Comparison of ENCODE assay signal across 1 cellular context in the genomic region with DNA sequence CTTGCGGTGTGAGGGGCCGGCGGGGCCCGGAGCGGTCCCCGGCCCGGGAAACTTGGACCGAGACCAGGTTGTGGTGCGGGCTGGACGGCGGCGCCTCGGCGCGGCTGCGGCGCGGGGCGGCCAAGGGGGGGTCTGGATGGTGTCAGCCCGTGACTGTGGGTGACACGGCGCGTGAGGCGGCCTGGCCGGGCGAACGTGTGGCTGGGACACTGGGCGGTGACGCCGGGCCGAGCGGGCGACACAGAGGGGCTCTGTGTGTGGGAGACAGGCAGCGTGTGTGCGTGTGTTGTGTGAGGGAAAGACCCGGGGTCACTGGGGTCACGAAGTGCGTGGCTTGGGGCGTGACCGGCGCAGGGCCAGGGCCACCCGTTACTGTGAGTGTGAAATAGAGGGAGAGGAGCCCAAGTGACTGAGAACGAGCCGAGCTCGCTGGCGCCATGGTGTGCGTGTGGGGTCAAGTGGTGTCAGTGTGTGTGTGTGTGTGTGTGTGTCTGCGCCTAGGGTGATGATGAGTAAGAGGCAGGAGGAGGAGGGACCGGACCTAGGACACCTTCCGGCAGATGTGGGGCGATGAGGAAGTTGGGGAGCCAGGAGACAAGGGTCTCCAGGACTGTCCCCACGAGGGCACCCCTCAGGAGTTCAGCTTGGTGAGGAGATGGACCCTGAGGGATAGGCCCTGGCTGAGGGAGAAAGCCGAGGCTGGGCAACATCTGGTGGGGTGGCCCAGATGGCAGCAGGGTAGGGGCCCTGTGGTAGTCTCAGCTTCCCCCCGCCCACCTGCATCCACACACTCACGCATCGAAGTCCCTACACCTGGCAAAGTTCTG.
A peak's percentile ranks its signal among the peaks of the same experiment; 100 is the strongest.
TF ChIP-seq lines count a peak whose summit lies in the region.

No MANE protein-coding gene starts in this region.

TF ChIP-seq in K562, 482 proteins besides CTCF, POLR2A, EP300 and RAD21 (continued from another document and continues in another):
- TF ChIP-seq ZNF407 (IDR thresholded peaks at IDR 0.05; ENCODE audit: low read depth): peak; percentile 60; the same call in 1 of the 2 replicates
- TF ChIP-seq RERE (CRISPR knock-in tag; IDR thresholded peaks at IDR 0.05; ENCODE audit: borderline replicate concordance): no peak
- no peak for TF ChIP-seq ZNF79 (CRISPR knock-in tag; IDR thresholded peaks at IDR 0.05; ENCODE audit: low read depth)
- TF ChIP-seq ZHX1 (conservative IDR thresholded peaks at IDR 0.05; ENCODE audit: low read length): no peak
- no peak for TF ChIP-seq ZFP1 (CRISPR knock-in tag; IDR thresholded peaks at IDR 0.05)
- no peak for TF ChIP-seq U2AF2 (optimal IDR thresholded peaks at IDR 0.05; ENCODE audit: low read depth, low read length)
- TF ChIP-seq GTF2F1 (IDR thresholded peaks at IDR 0.05; ENCODE audit: low read depth, low read length): 0 out of 2 replicates have a peak, but pooled peaks have one; percentile 44
- peak; percentile 16 for TF ChIP-seq PRDM10 (IDR thresholded peaks at IDR 0.05; ENCODE audit: partially characterized antibody)
- no peak for TF ChIP-seq CSDE1 (IDR thresholded peaks at IDR 0.05)
- TF ChIP-seq CCAR2 (IDR thresholded peaks at IDR 0.05; ENCODE audit: low read depth, low read length): no peak
- TF ChIP-seq NFIX (CRISPR knock-in tag; IDR thresholded peaks at IDR 0.05; ENCODE audit: low read depth): no peak
- TF ChIP-seq, protein P1, sequence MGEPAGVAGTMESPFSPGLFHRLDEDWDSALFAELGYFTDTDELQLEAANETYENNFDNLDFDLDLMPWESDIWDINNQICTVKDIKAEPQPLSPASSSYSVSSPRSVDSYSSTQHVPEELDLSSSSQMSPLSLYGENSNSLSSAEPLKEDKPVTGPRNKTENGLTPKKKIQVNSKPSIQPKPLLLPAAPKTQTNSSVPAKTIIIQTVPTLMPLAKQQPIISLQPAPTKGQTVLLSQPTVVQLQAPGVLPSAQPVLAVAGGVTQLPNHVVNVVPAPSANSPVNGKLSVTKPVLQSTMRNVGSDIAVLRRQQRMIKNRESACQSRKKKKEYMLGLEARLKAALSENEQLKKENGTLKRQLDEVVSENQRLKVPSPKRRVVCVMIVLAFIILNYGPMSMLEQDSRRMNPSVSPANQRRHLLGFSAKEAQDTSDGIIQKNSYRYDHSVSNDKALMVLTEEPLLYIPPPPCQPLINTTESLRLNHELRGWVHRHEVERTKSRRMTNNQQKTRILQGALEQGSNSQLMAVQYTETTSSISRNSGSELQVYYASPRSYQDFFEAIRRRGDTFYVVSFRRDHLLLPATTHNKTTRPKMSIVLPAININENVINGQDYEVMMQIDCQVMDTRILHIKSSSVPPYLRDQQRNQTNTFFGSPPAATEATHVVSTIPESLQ (CRISPR knock-in tag; IDR thresholded peaks at IDR 0.05): no peak
- TF ChIP-seq ZNF24 (IDR thresholded peaks at IDR 0.05): no peak
- TF ChIP-seq FOXJ2 (tag; IDR thresholded peaks at IDR 0.05): no peak
- no peak for TF ChIP-seq HIVEP1 (CRISPR knock-in tag; IDR thresholded peaks at IDR 0.05)
- TF ChIP-seq CREB5 (CRISPR knock-in tag; IDR thresholded peaks at IDR 0.05): no peak
- TF ChIP-seq HDAC6 (IDR thresholded peaks at IDR 0.05; ENCODE audit: low read depth, low read length): no peak
- no peak for TF ChIP-seq PRMT5 (CRISPR knock-in tag; IDR thresholded peaks at IDR 0.05)
- no peak for TF ChIP-seq HSF4 (CRISPR knock-in tag; IDR thresholded peaks at IDR 0.05; ENCODE audit: borderline replicate concordance)
- no peak for TF ChIP-seq SRSF1 (IDR thresholded peaks at IDR 0.05; ENCODE audit: low read depth, low read length)
- TF ChIP-seq, protein P2, sequence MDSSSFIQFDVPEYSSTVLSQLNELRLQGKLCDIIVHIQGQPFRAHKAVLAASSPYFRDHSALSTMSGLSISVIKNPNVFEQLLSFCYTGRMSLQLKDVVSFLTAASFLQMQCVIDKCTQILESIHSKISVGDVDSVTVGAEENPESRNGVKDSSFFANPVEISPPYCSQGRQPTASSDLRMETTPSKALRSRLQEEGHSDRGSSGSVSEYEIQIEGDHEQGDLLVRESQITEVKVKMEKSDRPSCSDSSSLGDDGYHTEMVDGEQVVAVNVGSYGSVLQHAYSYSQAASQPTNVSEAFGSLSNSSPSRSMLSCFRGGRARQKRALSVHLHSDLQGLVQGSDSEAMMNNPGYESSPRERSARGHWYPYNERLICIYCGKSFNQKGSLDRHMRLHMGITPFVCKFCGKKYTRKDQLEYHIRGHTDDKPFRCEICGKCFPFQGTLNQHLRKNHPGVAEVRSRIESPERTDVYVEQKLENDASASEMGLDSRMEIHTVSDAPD (CRISPR knock-in tag; IDR thresholded peaks at IDR 0.05): no peak
